12 cellular contexts compared by ENCODE assay signal in genomic region chr18:57544958-57545661, GRCh38. TPM values are rescaled to one million over a fixed set of nuclear protein-coding genes. Genes with fewer than 3 reads are reported as not detected.
DNase-seq lines count a peak whose midpoint lies in the region; ATAC-seq, FAIRE-seq and TF ChIP-seq lines count a peak whose summit lies in the region.
"Had no signal": no experiment of that assay in that cellular context is flagged by ENCODE, and none has a peak within 500 bp of the region (broad histone marks: within the 10 kb centered on the region; RNA-seq: fewer than 3 reads in every experiment).

No MANE protein-coding gene starts in this region.

- in situ Hi-C loops in GM12878 (cut with MboI): no loop called here

- H3K4me3 ChIP-seq in GM12878: no peak overlapping the region
- H3K4me3 ChIP-seq in thyroid gland (replicated peaks in 1 of 3): no peak overlapping the region
- no peak overlapping the region for H3K4me3 ChIP-seq in right cardiac atrium (ENCODE audit: low read length)

- peak; percentile 24 for DNase-seq in GM12878 (ENCODE audit: low read depth, low spot score)
- no peak for DNase-seq in thyroid gland
- DNase-seq in HuH-7.5 (ENCODE audit: low spot score): no peak
- no peak for DNase-seq in NCI-H446 (lab: John Stamatoyannopoulos, UW)
- DNase-seq in right cardiac atrium: no peak
- DNase-seq: activated CD8-positive, alpha-beta T cell treated with anti-CD3 and anti-CD28 coated beads for 36 hours; kidney; NCI-H1105 had no signal

- peak overlapping the region; percentile 56 for H3K4me2 ChIP-seq in GM12878 (ENCODE audit: control insufficient read depth, insufficient read depth)

- 2% methylated on average over 8 of the region's 8 CpGs for WGBS in GM12878 (ENCODE audit: insufficient coverage, insufficient replicate concordance, low lambda C conversion rate, missing lambda C conversion rate)
- WGBS in thyroid gland, 2 donors: 66 to 70% methylated on average over 8 of the region's 8 CpGs
- WGBS in right cardiac atrium: 61% methylated on average over 8 of the region's 8 CpGs

- TF ChIP-seq POLR2A in GM12878 (IDR thresholded peaks at IDR 0.05; ENCODE audit: low read depth, low read length): no peak
- no peak for TF ChIP-seq POLR2A in thyroid gland (IDR thresholded peaks at IDR 0.05)

- H3K4me1 ChIP-seq in GM12878 (ENCODE audit: control insufficient read depth, insufficient read depth, low read length): peaks cover 4% of the 10 kb centered on the region
- H3K4me1 ChIP-seq in thyroid gland: no peaks in the 10 kb centered on the region
- no peaks in the 10 kb centered on the region for H3K4me1 ChIP-seq in right cardiac atrium (ENCODE audit: control insufficient read depth, insufficient read depth, low read length)

- no peak overlapping the region; the same call in 1 of the 2 replicates for H3K27ac ChIP-seq in GM12878 (ENCODE audit: control insufficient read depth, insufficient read depth)
- H3K27ac ChIP-seq in thyroid gland: no peak overlapping the region
- no peak overlapping the region for H3K27ac ChIP-seq in right cardiac atrium (ENCODE audit: low read length)

- POLR2A ChIA-PET in GM12878 (lab: Charles Lee): no interaction called here

- no peaks in the 10 kb centered on the region for H4K20me1 ChIP-seq in GM12878 (ENCODE audit: control insufficient read depth, insufficient read depth)

- RAD21 ChIA-PET in GM12878 (lab: Charles Lee; ENCODE audit: unreplicated experiment): no interaction called here

- H2AFZ ChIP-seq in GM12878 (ENCODE audit: control insufficient read depth, low read depth, low read length): no peak overlapping the region

- FAIRE-seq in GM12878 (lab: Jason Lieb, UNC): peak; percentile 80
- FAIRE-seq: H1, kidney had no signal

- BruUV-seq in GM12878 (replicated peaks; lab: Mats Ljungman, UMichigan): no TSS peak

- no peak for TF ChIP-seq EP300 in GM12878 (IDR thresholded peaks at IDR 0.05; ENCODE audit: borderline replicate concordance in 1 of 2, control insufficient read depth in 1 of 2, low read depth in 2 of 2, low read length in 2 of 2)

- SMC1A ChIA-PET in GM12878 (lab: Charles Lee; ENCODE audit: uncharacterized antibody, unreplicated experiment): interaction anchor here (0.9 to 1.3 kb wide), 4 partner anchors 14 to 756 kb away, joined by 3 read pairs; no protein-coding TSS in a partner anchor

- no peak for TF ChIP-seq CTCF in GM12878 (IDR thresholded peaks at IDR 0.05 in 2 of 3, conservative IDR thresholded peaks at IDR 0.05 in 1 of 3; ENCODE audit: control insufficient read depth in 2 of 3, extremely low read depth in 1 of 3, insufficient read depth in 1 of 3, low read depth in 3 of 3, low read length in 3 of 3)
- TF ChIP-seq CTCF in thyroid gland (IDR thresholded peaks at IDR 0.05): no peak

- CTCF ChIA-PET in GM12878 (lab: Yijun Ruan, JAX): interaction anchor here (0.6 to 2.5 kb wide), 5 partner anchors 14 to 755 kb away, joined by 3 to 12 read pairs (median 4); no protein-coding TSS in a partner anchor

- no peaks in the 10 kb centered on the region for H3K27me3 ChIP-seq in GM12878 (replicated peaks in 1 of 2; ENCODE audit: control insufficient read depth in 2 of 2, insufficient read depth in 2 of 2, low read length in 1 of 2)
- H3K27me3 ChIP-seq in thyroid gland: no peaks in the 10 kb centered on the region
- H3K27me3 ChIP-seq in right cardiac atrium (ENCODE audit: control insufficient read depth, insufficient read depth): no peaks in the 10 kb centered on the region

- no peaks in the 10 kb centered on the region for H3K79me2 ChIP-seq in GM12878 (ENCODE audit: control insufficient read depth, insufficient read depth, low read length)

- no peaks in the 10 kb centered on the region for H3K9me3 ChIP-seq in GM12878 (replicated peaks; ENCODE audit: control insufficient read depth, insufficient read depth, low read length)
- no peaks in the 10 kb centered on the region for H3K9me3 ChIP-seq in thyroid gland
- H3K9me3 ChIP-seq in right cardiac atrium (ENCODE audit: control insufficient read depth, low read length): no peaks in the 10 kb centered on the region

- H3K36me3 ChIP-seq in GM12878 (ENCODE audit: control insufficient read depth in 2 of 2, insufficient read depth in 2 of 2, low read length in 1 of 2): no peaks in the 10 kb centered on the region
- peaks cover 4 to 5% of the 10 kb centered on the region in 2 donors for H3K36me3 ChIP-seq in thyroid gland

- ATAC-seq in GM18870 (IDR thresholded peaks at IDR 0.05; ENCODE audit: unreplicated experiment) (peak; percentile 69), HG02571 (IDR thresholded peaks at IDR 0.05; ENCODE audit: unreplicated experiment) (peak; percentile 86), HG03439 (IDR thresholded peaks at IDR 0.05; ENCODE audit: unreplicated experiment) (peak; percentile 65), GM12878 (peak; percentile 93), right cardiac atrium (no peak)
- ATAC-seq: activated CD8-positive, alpha-beta T cell treated with anti-CD3 and anti-CD28 coated beads for 36 hours had no signal

- intact Hi-C loops in GM12878 (cut with micrococcal nuclease; ENCODE audit: unreplicated experiment) (no loop called here), thyroid gland (cut with DNase I) (no loop called here), right cardiac atrium (cut with DNase I) (no loop called here)

- TF ChIP-seq RAD21 in GM12878 (IDR thresholded peaks at IDR 0.05; ENCODE audit: insufficient read depth, low read depth, low read length): no peak

- H3K9ac ChIP-seq in GM12878 (ENCODE audit: control insufficient read depth, insufficient read depth, low read length): 0 out of 2 replicates have a peak overlapping the region, but pooled peaks have one; percentile 5

TF ChIP-seq in GM12878, 131 proteins besides CTCF, POLR2A, EP300 and RAD21 (continues in another document):
- TF ChIP-seq CREB1 (IDR thresholded peaks at IDR 0.05; ENCODE audit: low read depth) (no peak), WRNIP1 (IDR thresholded peaks at IDR 0.05; ENCODE audit: borderline replicate concordance, low read depth, low read length) (no peak), MTA2 (IDR thresholded peaks at IDR 0.05; ENCODE audit: low read depth) (peak; percentile 45; the same call in 1 of the 2 replicates), BMI1 (IDR thresholded peaks at IDR 0.05; ENCODE audit: borderline replicate concordance) (no peak), SKIL (IDR thresholded peaks at IDR 0.05; ENCODE audit: low read depth, poor library complexity, severe bottlenecking) (peak; percentile 24), ZBED1 (IDR thresholded peaks at IDR 0.05; ENCODE audit: borderline replicate concordance) (no peak), HDAC2 (IDR thresholded peaks at IDR 0.05) (no peak), SIX5 (IDR thresholded peaks at IDR 0.05; ENCODE audit: low read depth, low read length, severe bottlenecking) (no peak), SMAD1 (IDR thresholded peaks at IDR 0.05; ENCODE audit: low read depth, partially characterized antibody) (no peak), HCFC1 (IDR thresholded peaks at IDR 0.05; ENCODE audit: low read length) (no peak), IRF4 (IDR thresholded peaks at IDR 0.05; ENCODE audit: low read depth, low read length) (0 out of 2 replicates have a peak, but pooled peaks have one; percentile 7), MEF2A (IDR thresholded peaks at IDR 0.05; ENCODE audit: insufficient read depth, low read depth, low read length) (no peak), RUNX3 (IDR thresholded peaks at IDR 0.05; ENCODE audit: low read length) (peak; percentile 49), TARDBP (IDR thresholded peaks at IDR 0.05; ENCODE audit: borderline replicate concordance) (no peak)

RNA-seq across cellular contexts. Expression of gene FECH, which starts 41.4 kb away (rescaled TPM):
- total RNA-seq in GM12878 (2013; cell fraction: nucleolus; rRNA removed): 4.3 TPM in 2 replicates
- total RNA-seq in GM12878 (2014; rRNA removed) (40.8 and 41.2 TPM in 2 replicates), GM12878 (2014; rRNA removed; fragmentation: Illumina TruSeq; extraction: Trizol) (18.1 and 19.5 TPM in 2 replicates), GM12878 (2021) (30.6 and 31.1 TPM in 2 replicates), thyroid gland (100 to 1,000 TPM in 3 of 4 donors, 10 to 100 TPM in 1; 65.7 to 168 (median 135) TPM), right cardiac atrium (10 to 100 TPM; 19.0 to 30.6 (median 24.8) TPM)
- polyA plus RNA-seq in GM12878 (2011; ENCODE audit: low read depth): 6.2 TPM
- polyA plus RNA-seq in GM12878 (2011; rRNA removed) (17.8 and 23.5 TPM in 2 replicates), GM12878 (2014; fragmentation: Illumina TruSeq; extraction: Trizol) (24.1 and 29.0 TPM in 2 replicates), GM12878 (2014; fragmentation: Nextera tagmentation; extraction: Ambion mirVana) (10 to 100 TPM in 1 of 2 experiments, 1 to 10 TPM in 1; 9.9 to 12.5 TPM), GM12878 (2014; rRNA removed) (50.0 and 51.9 TPM in 2 replicates), GM12878 (2016; fragmentation: Nextera tagmentation; extraction: Ambion mirVana) (10 to 100 TPM; 31.9 to 37.4 TPM), right cardiac atrium (7.6 TPM)
- 19.5 and 23.2 TPM in 2 replicates for polyA plus RNA-seq in GM12878 (2011; cell fraction: cytosol; rRNA removed)
- 12.9 and 15.3 TPM in 2 replicates for polyA plus RNA-seq in GM12878 (2011; cell fraction: nucleus; rRNA removed)
- 11.6 and 16.4 TPM in 2 replicates for polyA plus RNA-seq in GM12878 (2012)
- polyA minus RNA-seq in GM12878 (2011; rRNA and poly(A)+ RNA removed): 16.4 and 21.4 TPM in 2 replicates
- polyA minus RNA-seq in GM12878 (2011; cell fraction: cytosol; rRNA and poly(A)+ RNA removed): 11.1 and 15.7 TPM in 2 replicates
- polyA minus RNA-seq in GM12878 (2011; cell fraction: nucleus; rRNA and poly(A)+ RNA removed): 6.0 and 8.9 TPM in 2 replicates

Comparison
In these comparisons a context has a peak if more than half of its experiments do, and no peak if none do; other contexts are left out.
1. ATAC-seq: peak in GM18870 (single experiment), HG02571 (single experiment), HG03439 (single experiment) and GM12878 (single experiment); none in right cardiac atrium (0 of 2).